10 cellular contexts compared by ENCODE assay signal in genomic region chr4:88820723-88821368, GRCh38.
A peak's percentile ranks its signal among the peaks of the same experiment; 100 is the strongest.
DNase-seq lines count a peak whose midpoint lies in the region; FAIRE-seq and TF ChIP-seq lines count a peak whose summit lies in the region.
"Had no signal": no experiment of that assay in that cellular context is flagged by ENCODE, and none has a peak within 500 bp of the region (broad histone marks: within the 10 kb centered on the region; RNA-seq: fewer than 3 reads in every experiment).

No MANE protein-coding gene starts in this region.

- TF ChIP-seq CTCF in Caco-2 (IDR thresholded peaks at IDR 0.05; ENCODE audit: insufficient read depth in 1 of 2, low read depth in 1 of 2, low read length in 1 of 2, severe bottlenecking in 1 of 2, unreplicated experiment in 1 of 2) (no peak), dorsolateral prefrontal cortex (IDR thresholded peaks at IDR 0.05 in 54 of 56, conservative IDR thresholded peaks at IDR 0.05 in 2 of 56; ENCODE audit: low read depth in 1 of 56, partially characterized antibody in 56 of 56) (no peak), ovary (IDR thresholded peaks at IDR 0.05) (no peak)

- TF ChIP-seq EP300 in ovary (IDR thresholded peaks at IDR 0.05): no peak

- no peaks in the 10 kb centered on the region for H3K27me3 Mint-ChIP-seq in Caco-2 (ENCODE audit: insufficient read depth, unreplicated experiment)

- no peak overlapping the region for H3K4me3 Mint-ChIP-seq in Caco-2 (ENCODE audit: unreplicated experiment)

- H3K36me3 ChIP-seq in Caco-2 (ENCODE audit: control insufficient read depth, insufficient read depth, low read length) (no peaks in the 10 kb centered on the region), ovary (no peaks in the 10 kb centered on the region)

- DNase-seq in Caco-2 (no peak), NCI-H187 (lab: John Stamatoyannopoulos, UW) (peak; percentile 45 to 50), dorsolateral prefrontal cortex (no peak), ovary (no peak), anterior cingulate cortex (lab: John Stamatoyannopoulos, UW) (no peak), A172 (ENCODE audit: low spot score) (no peak), SW480 (ENCODE audit: low spot score) (no peak), H54 (ENCODE audit: insufficient read length, low spot score) (no peak)
- DNase-seq: effector CD8-positive, alpha-beta T cell had no signal

- no TSS peak for BruUV-seq in Caco-2 (replicated peaks; lab: Mats Ljungman, UMichigan)

- H3K36me3 Mint-ChIP-seq in Caco-2 (ENCODE audit: insufficient read depth, unreplicated experiment): no peaks in the 10 kb centered on the region

- H3K9me3 ChIP-seq in Caco-2 (no peaks in the 10 kb centered on the region), ovary (no peaks in the 10 kb centered on the region)

- WGBS in ovary, 3 donors: 20 to 39% (median 22%) methylated on average over 10 of the region's 10 CpGs

- peak overlapping the region in 51 of 59 donors; percentile 2 to 95 (median 57) for H3K27ac ChIP-seq in dorsolateral prefrontal cortex
- peak overlapping the region in 1 of 2 donors; percentile 17 for H3K27ac ChIP-seq in ovary

- H3K27ac Mint-ChIP-seq in Caco-2 (ENCODE audit: unreplicated experiment): no peak overlapping the region

- TF ChIP-seq POLR2A in ovary (IDR thresholded peaks at IDR 0.05): no peak
- TF ChIP-seq POLR2A in H54 (IDR thresholded peaks at IDR 0.05; ENCODE audit: low read depth, low read length): no peak

- H3K4me1 Mint-ChIP-seq in Caco-2 (ENCODE audit: low read depth, unreplicated experiment): no peaks in the 10 kb centered on the region

- intact Hi-C loops in Caco-2 (cut with micrococcal nuclease; ENCODE audit: unreplicated experiment) (no loop called here), dorsolateral prefrontal cortex (cut with DNase I) (loop anchor here (5.0 kb wide), 3 partner anchors 34 to 291 kb away; partner anchors contain the start of gene TIGD2 (in 2 of the 2)), ovary (cut with DNase I) (loop anchor here in 1 of 4 donors (5.0 to 10.0 kb wide), 2 partner anchors 116 to 201 kb away; no protein-coding TSS in a partner anchor)

- FAIRE-seq in H54 (lab: Jason Lieb, UNC): no peak
- FAIRE-seq: TTC549 had no signal

- H3K4me3 ChIP-seq in Caco-2 (ENCODE audit: low read depth, low read length) (peak overlapping the region; percentile 18), dorsolateral prefrontal cortex (peak overlapping the region; percentile 23 to 80 (median 65)), ovary (peak overlapping the region; percentile 51)

- no peaks in the 10 kb centered on the region; the same call in 1 of the 2 replicates for H3K4me1 ChIP-seq in Caco-2
- H3K4me1 ChIP-seq in ovary (ENCODE audit: insufficient read depth): no peaks in the 10 kb centered on the region

- no peaks in the 10 kb centered on the region for H3K9me3 Mint-ChIP-seq in Caco-2 (ENCODE audit: unreplicated experiment)

- H3K27me3 ChIP-seq in Caco-2 (replicated peaks; ENCODE audit: control insufficient read depth, insufficient read depth, low read length) (no peaks in the 10 kb centered on the region), dorsolateral prefrontal cortex (no peaks in the 10 kb centered on the region), ovary (no peaks in the 10 kb centered on the region)

- CTCF ChIA-PET in Caco-2 (lab: Charles Lee): interaction anchor here (1.0 kb wide), 1 partner anchor 202 kb away, joined by 4 read pairs; no protein-coding TSS in a partner anchor

- POLR2A ChIA-PET in Caco-2 (lab: Charles Lee): no interaction called here

Comparison
In these comparisons a context has a peak if more than half of its experiments do, and no peak if none do; other contexts are left out.
1. DNase-seq: peak in NCI-H187 (2 of 2); none in Caco-2 (0 of 2), dorsolateral prefrontal cortex (0 of 10), ovary (0 of 5), anterior cingulate cortex (0 of 58), A172 (single experiment), SW480 (single experiment) and H54 (single experiment).
2. Peak in every context shown above with its lines, with median percentiles within 50 percentile points of each other: H3K4me3 ChIP-seq.